In the genomic region with DNA sequence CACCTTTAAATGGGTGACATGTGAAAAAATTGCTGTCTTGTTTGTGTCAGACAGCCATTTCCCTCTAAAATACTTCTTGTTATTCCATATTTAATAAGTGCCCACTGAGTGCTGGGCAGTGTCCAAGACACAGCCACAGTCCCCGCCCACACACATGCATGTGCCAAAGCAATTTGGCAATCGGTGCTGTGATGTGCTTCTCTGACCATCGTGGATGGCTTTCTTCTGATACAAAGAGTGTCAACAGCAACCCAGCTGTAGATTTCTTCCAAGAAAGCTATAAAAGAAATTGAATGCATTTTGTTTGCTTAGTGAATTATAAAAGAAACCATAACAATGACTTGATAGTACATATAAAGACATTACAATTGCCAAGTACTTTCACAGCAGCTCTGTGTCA, we compare ENCODE assay signal across 1 cellular context.
TF ChIP-seq lines count a peak whose summit lies in the region.

No MANE protein-coding gene starts in this region.

TF ChIP-seq in SK-N-SH, 30 proteins besides CTCF, POLR2A, EP300 and RAD21 (continued from another document):
- TF ChIP-seq, protein P1, sequence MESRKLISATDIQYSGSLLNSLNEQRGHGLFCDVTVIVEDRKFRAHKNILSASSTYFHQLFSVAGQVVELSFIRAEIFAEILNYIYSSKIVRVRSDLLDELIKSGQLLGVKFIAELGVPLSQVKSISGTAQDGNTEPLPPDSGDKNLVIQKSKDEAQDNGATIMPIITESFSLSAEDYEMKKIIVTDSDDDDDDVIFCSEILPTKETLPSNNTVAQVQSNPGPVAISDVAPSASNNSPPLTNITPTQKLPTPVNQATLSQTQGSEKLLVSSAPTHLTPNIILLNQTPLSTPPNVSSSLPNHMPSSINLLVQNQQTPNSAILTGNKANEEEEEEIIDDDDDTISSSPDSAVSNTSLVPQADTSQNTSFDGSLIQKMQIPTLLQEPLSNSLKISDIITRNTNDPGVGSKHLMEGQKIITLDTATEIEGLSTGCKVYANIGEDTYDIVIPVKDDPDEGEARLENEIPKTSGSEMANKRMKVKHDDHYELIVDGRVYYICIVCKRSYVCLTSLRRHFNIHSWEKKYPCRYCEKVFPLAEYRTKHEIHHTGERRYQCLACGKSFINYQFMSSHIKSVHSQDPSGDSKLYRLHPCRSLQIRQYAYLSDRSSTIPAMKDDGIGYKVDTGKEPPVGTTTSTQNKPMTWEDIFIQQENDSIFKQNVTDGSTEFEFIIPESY (IDR thresholded peaks at IDR 0.05; ENCODE audit: borderline replicate concordance, low read depth): no peak
- TF ChIP-seq JUND (IDR thresholded peaks at IDR 0.05): peak; percentile 46; the same call in 1 of the 2 replicates
- TF ChIP-seq FOXJ3 (CRISPR knock-in tag; IDR thresholded peaks at IDR 0.05): no peak
- no peak for TF ChIP-seq ELF1 (IDR thresholded peaks at IDR 0.05)
- TF ChIP-seq POLR2AphosphoS5 (IDR thresholded peaks at IDR 0.05; ENCODE audit: low read depth, low read length): peak; percentile 39; the same call in 1 of the 2 replicates
- TF ChIP-seq TCF12 (IDR thresholded peaks at IDR 0.05): peak; percentile 80
- TF ChIP-seq, protein P2, sequence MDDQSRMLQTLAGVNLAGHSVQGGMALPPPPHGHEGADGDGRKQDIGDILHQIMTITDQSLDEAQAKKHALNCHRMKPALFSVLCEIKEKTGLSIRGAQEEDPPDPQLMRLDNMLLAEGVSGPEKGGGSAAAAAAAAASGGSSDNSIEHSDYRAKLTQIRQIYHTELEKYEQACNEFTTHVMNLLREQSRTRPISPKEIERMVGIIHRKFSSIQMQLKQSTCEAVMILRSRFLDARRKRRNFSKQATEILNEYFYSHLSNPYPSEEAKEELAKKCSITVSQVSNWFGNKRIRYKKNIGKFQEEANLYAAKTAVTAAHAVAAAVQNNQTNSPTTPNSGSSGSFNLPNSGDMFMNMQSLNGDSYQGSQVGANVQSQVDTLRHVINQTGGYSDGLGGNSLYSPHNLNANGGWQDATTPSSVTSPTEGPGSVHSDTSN (IDR thresholded peaks at IDR 0.05): peak; percentile 87
- TF ChIP-seq YY1 (IDR thresholded peaks at IDR 0.05; ENCODE audit: low read depth): no peak
